Comparison of ENCODE assay signal across 18 cellular contexts in the genomic region with DNA sequence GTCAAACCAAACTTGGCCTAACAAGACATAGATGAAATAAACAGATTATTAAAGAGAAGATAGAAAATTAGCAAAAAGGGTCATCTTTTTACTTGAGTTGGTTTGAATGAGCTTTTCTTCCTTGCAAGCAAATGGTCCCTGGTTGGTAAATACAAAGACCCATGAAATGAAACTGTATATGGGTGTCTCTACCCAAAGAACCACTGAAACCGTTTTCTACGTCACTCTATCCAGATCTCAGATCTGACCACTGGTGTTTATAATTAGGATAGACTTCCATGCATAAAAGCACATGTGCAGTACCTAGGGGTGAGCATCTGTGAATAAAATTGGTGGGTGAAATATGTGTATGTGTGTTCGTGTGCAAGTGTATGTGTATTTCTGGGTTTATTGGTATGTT.
"Had no signal": no experiment of that assay in that cellular context is flagged by ENCODE, and none has a peak within 500 bp of the region (broad histone marks: within the 10 kb centered on the region; RNA-seq: fewer than 3 reads in every experiment).

No MANE protein-coding gene starts in this region.

- H3K9me3 ChIP-seq: SK-N-SH had no signal

- DNase-seq: NCI-H1092, NCI-H1105 treated with DMSO at 0.1 percent for 48 hours, NCI-H1417 treated with DMSO at 0.1 percent for 48 hours, NCI-H146, NCI-H1694 treated with DMSO at 0.1 percent for 48 hours, NCI-H1930, NCI-H2081, NCI-H2107, NCI-H2227 treated with DMSO at 0.1 percent for 48 hours, NCI-H524, NCI-H526 treated with DMSO at 0.1 percent for 48 hours, NCI-H748 treated with DMSO at 0.1 percent for 48 hours, PC-3, SHP77, SK-N-SH had no signal

- H3K4me3 ChIP-seq: K562 had no signal

- H3K9ac ChIP-seq: SK-N-SH had no signal

- H3K4me2 ChIP-seq: SK-N-SH had no signal

- H3K27ac ChIP-seq: HL-60, RWPE1 had no signal

- H3K9me2 ChIP-seq: SK-N-SH had no signal
